In genomic region chr4:154549894-154550790, GRCh38 we compare ENCODE assay signal across 8 cellular contexts. TPM values are rescaled to one million over a fixed set of nuclear protein-coding genes. Genes with fewer than 3 reads are reported as not detected.
DNase-seq lines count a peak whose midpoint lies in the region; ATAC-seq, FAIRE-seq and TF ChIP-seq lines count a peak whose summit lies in the region.

Gene PLRG1 (minus strand): TSS chr4:154550400. CDS start chr4:154550308, 92 bp downstream.

- peaks cover 2% of the 10 kb centered on the region; the same call in 1 of the 2 replicates for H3K36me3 ChIP-seq in BJ (ENCODE audit: control insufficient read depth, insufficient read depth, low read length)

- CTCF ChIA-PET in BJ (lab: Yijun Ruan, JAX) = interaction anchor here (0.7 to 4.7 kb wide), 7 partner anchors 9 to 218 kb away, joined by 3 to 29 read pairs (median 6); partner anchors contain the start of genes FGB and FGG

- peak within 1 kb of the TSS; percentile 66 for H3K4me3 ChIP-seq in BJ (ENCODE audit: low read depth, low read length)

- DNase-seq in BJ (ENCODE audit: low read depth) (peak; percentile 62), GM19240 (ENCODE audit: insufficient read length, low spot score) (peak; percentile 74), NCI-H526 (lab: John Stamatoyannopoulos, UW) (peak; percentile 87 to 97), kidney glomerular epithelial cell (lab: John Stamatoyannopoulos, UW) (peak; percentile 90)
- peak; percentile 98 for DNase-seq in activated CD4-positive, alpha-beta T cell treated with anti-CD3 and anti-CD28 coated beads for 48 hours
- peak; percentile 86 to 90 for DNase-seq in stimulated activated CD4-positive, alpha-beta T cell treated with anti-CD3 and anti-CD28 coated beads, Interleukin-1b, Interleukin-23, amount 100 ng/mL, for 1 hour (ENCODE audit: low read depth in 2 of 2)

- POLR2A ChIA-PET in BJ (lab: Charles Lee) = interaction anchor here (0.6 to 0.9 kb wide), 4 partner anchors 9 to 764 kb away, joined by 3 to 7 read pairs (median 3); no protein-coding TSS in a partner anchor

- peak; percentile 30; the same call in 1 of the 2 replicates for TF ChIP-seq CTCF in BJ (IDR thresholded peaks at IDR 0.05; ENCODE audit: insufficient read depth, low read depth, low read length)

- H3K27me3 ChIP-seq in BJ (ENCODE audit: control insufficient read depth, insufficient read depth, low read length) = no peaks in the 10 kb centered on the region

- peak; percentile 98 for ATAC-seq in HG03460 (IDR thresholded peaks at IDR 0.05; ENCODE audit: unreplicated experiment)

- FAIRE-seq in colon (lab: Jason Lieb, UNC) = peak; percentile 5

RNA-seq across cellular contexts. Expression of gene PLRG1, which starts in this region (rescaled TPM):
- polyA plus RNA-seq in BJ (2011; rRNA removed) = 98.6 and 137 TPM in 2 replicates
- polyA minus RNA-seq in BJ (2011; rRNA and poly(A)+ RNA removed) = 64.1 and 97.8 TPM in 2 replicates

Comparison
In these comparisons a context has a peak if more than half of its experiments do, and no peak if none do; other contexts are left out.
1. Peak in every context shown above with its lines: DNase-seq, ATAC-seq and H3K4me3 ChIP-seq.